ENCODE assay signal across 8 cellular contexts in the genomic region with DNA sequence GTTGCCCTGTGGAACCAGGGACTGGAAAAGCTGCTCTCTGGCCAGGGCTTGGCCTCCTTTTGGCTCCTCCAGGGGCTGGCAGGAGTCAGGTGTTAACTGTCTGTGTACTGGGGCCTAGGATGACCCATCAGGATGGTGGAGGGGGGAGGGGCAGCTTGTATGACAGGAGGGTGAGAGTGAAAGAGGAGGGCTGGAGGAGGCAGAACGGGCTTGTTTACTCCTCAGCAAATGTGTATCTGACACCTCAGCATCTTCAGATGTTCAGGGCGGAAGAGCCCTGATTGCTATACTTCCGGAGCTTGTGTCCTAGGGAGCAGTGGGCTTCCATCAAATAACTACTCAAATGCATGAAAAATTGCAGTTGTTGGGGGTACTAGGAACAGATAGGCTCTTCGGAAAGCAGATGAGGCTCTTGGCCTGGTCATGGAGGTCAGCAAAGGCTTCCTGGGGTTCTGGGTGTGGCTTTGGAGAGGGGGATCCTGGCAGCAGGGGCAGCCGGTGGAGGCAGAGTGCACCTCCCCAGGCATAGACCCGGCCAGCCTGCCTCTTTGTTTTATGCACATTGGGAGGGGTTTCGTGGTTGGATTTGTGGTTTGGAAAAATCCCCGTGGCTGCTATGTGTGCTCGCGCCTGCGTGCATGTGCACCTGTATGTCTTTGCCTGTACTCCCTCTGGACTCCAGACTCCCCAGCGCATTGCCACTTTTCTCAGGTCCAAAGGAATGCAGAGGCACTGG. TPM values are rescaled to one million over a fixed set of nuclear protein-coding genes. Genes with fewer than 3 reads are reported as not detected.
A peak's percentile ranks its signal among the peaks of the same experiment; 100 is the strongest.
DNase-seq lines count a peak whose midpoint lies in the region; ATAC-seq and TF ChIP-seq lines count a peak whose summit lies in the region.

No MANE protein-coding gene starts in this region.

- H3K9me3 ChIP-seq in right atrium auricular region, result no peaks in the 10 kb centered on the region

- no peak overlapping the region for H3K4me3 ChIP-seq in right atrium auricular region

- POLR2A ChIA-PET in activated CD8-positive, alpha-beta T cell treated with anti-CD3 and anti-CD28 coated beads, Interleukin-2, amount 10 ng/mL, durations not matched to agents 7 days and 5 days (lab: Charles Lee), result interaction anchor here (0.6 to 2.8 kb wide), 10 partner anchors 10 to 1208 kb away, joined by 3 to 15 read pairs (median 4); a partner anchor contains a TSS

- no peaks in the 10 kb centered on the region for H3K27me3 Mint-ChIP-seq in activated CD8-positive, alpha-beta T cell treated with anti-CD3 and anti-CD28 coated beads, Interleukin-2, amount 10 ng/mL, durations not matched to agents 7 days and 5 days (ENCODE audit: low read depth)

- H3K27me3 ChIP-seq in right atrium auricular region, result no peaks in the 10 kb centered on the region

- no peak for TF ChIP-seq CTCF in right atrium auricular region (IDR thresholded peaks at IDR 0.05)

- H3K27ac ChIP-seq in right atrium auricular region, result peak overlapping the region; percentile 48 to 67

- no peaks in the 10 kb centered on the region for H3K9me3 Mint-ChIP-seq in activated CD8-positive, alpha-beta T cell treated with anti-CD3 and anti-CD28 coated beads, Interleukin-2, amount 10 ng/mL, durations not matched to agents 7 days and 5 days (ENCODE audit: insufficient read depth)
- no peaks in the 10 kb centered on the region for H3K9me3 Mint-ChIP-seq in stimulated activated effector memory CD8-positive, alpha-beta T cell treated with anti-CD3 and anti-CD28 coated beads, Interleukin-12 subunit alpha, Interleukin-12 subunit beta, amount 100 ng/mL, for 72 hours

- CTCF ChIA-PET in activated CD8-positive, alpha-beta T cell treated with anti-CD3 and anti-CD28 coated beads, Interleukin-2, amount 10 ng/mL, durations not matched to agents 7 days and 5 days (lab: Charles Lee), result interaction anchor here (0.7 to 2.4 kb wide), 11 partner anchors 10 to 73 kb away, joined by 3 to 7 read pairs (median 4); a partner anchor contains a TSS

- peak overlapping the region; percentile 90 for H3K27ac Mint-ChIP-seq in activated CD8-positive, alpha-beta T cell treated with anti-CD3 and anti-CD28 coated beads, Interleukin-2, amount 10 ng/mL, durations not matched to agents 7 days and 5 days
- H3K27ac Mint-ChIP-seq in stimulated activated effector memory CD8-positive, alpha-beta T cell treated with anti-CD3 and anti-CD28 coated beads, Interleukin-12 subunit alpha, Interleukin-12 subunit beta, amount 100 ng/mL, for 72 hours, result peak overlapping the region; percentile 89

- H3K36me3 ChIP-seq in right atrium auricular region, result no peaks in the 10 kb centered on the region

- H3K4me3 Mint-ChIP-seq in activated CD8-positive, alpha-beta T cell treated with anti-CD3 and anti-CD28 coated beads, Interleukin-2, amount 10 ng/mL, durations not matched to agents 7 days and 5 days, result peak overlapping the region; percentile 50
- H3K4me3 Mint-ChIP-seq in stimulated activated effector memory CD8-positive, alpha-beta T cell treated with anti-CD3 and anti-CD28 coated beads, Interleukin-12 subunit alpha, Interleukin-12 subunit beta, amount 100 ng/mL, for 72 hours, result peak overlapping the region; percentile 49

- peak; percentile 77 for DNase-seq in activated CD8-positive, alpha-beta T cell treated with anti-CD3 and anti-CD28 coated beads, Interleukin-2, amount 10 ng/mL, durations not matched to agents 7 days and 5 days
- no peak for DNase-seq in right atrium auricular region (ENCODE audit: low spot score)
- DNase-seq in stimulated activated effector memory CD8-positive, alpha-beta T cell treated with anti-CD3 and anti-CD28 coated beads, Interleukin-12 subunit alpha, Interleukin-12 subunit beta, amount 100 ng/mL, for 72 hours (ENCODE audit: low spot score in 2 of 2), result peak in 1 of 2 donors; percentile 72
- no peak for DNase-seq in NCI-H526 treated with DMSO at 0.1 percent for 48 hours (lab: John Stamatoyannopoulos, UW)
- no peak for DNase-seq in AG20443 (ENCODE audit: low spot score)

- ATAC-seq in GM18870 (IDR thresholded peaks at IDR 0.05; ENCODE audit: unreplicated experiment), result peak; percentile 46
- ATAC-seq in HG03196 (IDR thresholded peaks at IDR 0.05; ENCODE audit: unreplicated experiment), result peak; percentile 18
- peak; percentile 86 for ATAC-seq in activated CD8-positive, alpha-beta T cell treated with anti-CD3 and anti-CD28 coated beads, Interleukin-2, amount 10 ng/mL, durations not matched to agents 7 days and 5 days
- peak; percentile 72 for ATAC-seq in stimulated activated effector memory CD8-positive, alpha-beta T cell treated with anti-CD3 and anti-CD28 coated beads, Interleukin-12 subunit alpha, Interleukin-12 subunit beta, amount 100 ng/mL, for 72 hours
- ATAC-seq in HG03354 (IDR thresholded peaks at IDR 0.05; ENCODE audit: poor library complexity, severe bottlenecking, unreplicated experiment), result no peak

- H3K36me3 Mint-ChIP-seq in activated CD8-positive, alpha-beta T cell treated with anti-CD3 and anti-CD28 coated beads, Interleukin-2, amount 10 ng/mL, durations not matched to agents 7 days and 5 days (ENCODE audit: low read depth), result peaks cover 23% of the 10 kb centered on the region
- peaks cover 95% of the 10 kb centered on the region for H3K36me3 Mint-ChIP-seq in stimulated activated effector memory CD8-positive, alpha-beta T cell treated with anti-CD3 and anti-CD28 coated beads, Interleukin-12 subunit alpha, Interleukin-12 subunit beta, amount 100 ng/mL, for 72 hours

- H3K4me1 Mint-ChIP-seq in activated CD8-positive, alpha-beta T cell treated with anti-CD3 and anti-CD28 coated beads, Interleukin-2, amount 10 ng/mL, durations not matched to agents 7 days and 5 days (ENCODE audit: low read depth), result peaks cover 65% of the 10 kb centered on the region
- peaks cover 71% of the 10 kb centered on the region for H3K4me1 Mint-ChIP-seq in stimulated activated effector memory CD8-positive, alpha-beta T cell treated with anti-CD3 and anti-CD28 coated beads, Interleukin-12 subunit alpha, Interleukin-12 subunit beta, amount 100 ng/mL, for 72 hours

- H3K4me1 ChIP-seq in right atrium auricular region, result peaks cover 0 to 59% of the 10 kb centered on the region in 2 donors

RNA-seq across cellular contexts. Expression of a gene that starts 31.2 kb away (rescaled TPM):
- 10 to 100 TPM; 68.2 to 72.9 TPM for total RNA-seq in activated CD8-positive, alpha-beta T cell treated with anti-CD3 and anti-CD28 coated beads, Interleukin-2, amount 10 ng/mL, durations not matched to agents 7 days and 5 days
- total RNA-seq in right atrium auricular region, result 10 to 100 TPM in 1 of 2 donors, 1 to 10 TPM in 1; 6.8 to 17.7 TPM
